8 cellular contexts compared by ENCODE assay signal in genomic region chr20:46683939-46684750, GRCh38. TPM values are rescaled to one million over a fixed set of nuclear protein-coding genes. Genes with fewer than 3 reads are reported as not detected.
DNase-seq lines count a peak whose midpoint lies in the region; ATAC-seq and TF ChIP-seq lines count a peak whose summit lies in the region.

No MANE protein-coding gene starts in this region.

- CTCF ChIA-PET in RWPE1 (lab: Yijun Ruan, JAX) = no interaction called here

- no peaks in the 10 kb centered on the region for H3K9me3 ChIP-seq in ovary

- peak overlapping the region; percentile 34 for H3K4me3 ChIP-seq in ovary

- intact Hi-C loops in ovary (cut with DNase I) = loop anchor here in 2 of 4 donors (5.0 kb wide), 2 partner anchors 122 to 127 kb away; no protein-coding TSS in a partner anchor

- no peak for TF ChIP-seq POLR2A in ovary (IDR thresholded peaks at IDR 0.05)

- H3K36me3 ChIP-seq in ovary = no peaks in the 10 kb centered on the region

- H3K27ac ChIP-seq in RWPE1 (peak overlapping the region; percentile 81), ovary (peak overlapping the region in 1 of 2 donors; percentile 39)

- no peak for TF ChIP-seq EP300 in ovary (IDR thresholded peaks at IDR 0.05)

- POLR2A ChIA-PET in RWPE1 (lab: Yijun Ruan, JAX; ENCODE audit: low non-redundant PET) = no interaction called here

- DNase-seq in DMS 273 treated with DMSO at 0.1 percent for 48 hours (lab: John Stamatoyannopoulos, UW) (peak; percentile 66), RWPE1 (ENCODE audit: low spot score) (peak; percentile 96), fibroblast of the conjunctiva (ENCODE audit: low read depth) (peak; percentile 65), ovary (peak; percentile 53 to 67 (median 65)), activated gamma-delta T cell treated with Interleukin-2 at 50 U/mL for 16 hours (no peak), SW 1271 (lab: John Stamatoyannopoulos, UW) (no peak)

- WGBS in ovary, 3 donors = 4 to 15% (median 9%) methylated on average over 23 of the region's 23 CpGs

- TF ChIP-seq CTCF in RWPE1 (conservative IDR thresholded peaks at IDR 0.05; ENCODE audit: low read depth) = no peak
- no peak for TF ChIP-seq CTCF in ovary (IDR thresholded peaks at IDR 0.05)

- ATAC-seq in HG02759 (IDR thresholded peaks at IDR 0.05; ENCODE audit: unreplicated experiment) (no peak), GM21529 (IDR thresholded peaks at IDR 0.05; ENCODE audit: unreplicated experiment) (no peak)

- peaks cover 11% of the 10 kb centered on the region for H3K4me1 ChIP-seq in ovary (ENCODE audit: insufficient read depth)

- no peaks in the 10 kb centered on the region for H3K27me3 ChIP-seq in ovary

RNA-seq across cellular contexts. Expression of gene TP53RK, which starts 5.1 kb away (rescaled TPM):
- 10 to 100 TPM; 11.3 to 17.3 (median 13.4) TPM for total RNA-seq in ovary
- polyA plus RNA-seq in ovary = 10 to 100 TPM in 1 of 2 donors, 1 to 10 TPM in 1; 7.7 to 17.5 TPM

RNA-seq across cellular contexts. Expression of gene SLC2A10, which starts 25.3 kb away (rescaled TPM):
- 10 to 100 TPM in 5 of 7 donors, 1 to 10 TPM in 2; 7.3 to 27.7 (median 15.1) TPM for total RNA-seq in ovary
- polyA plus RNA-seq in ovary = 10 to 100 TPM; 11.0 to 18.4 TPM

RNA-seq across cellular contexts. Expression of gene SLC13A3, which starts 32.9 kb away (rescaled TPM):
- total RNA-seq in ovary = 1 to 10 TPM in 6 of 7 donors, under 1 TPM in 1; 0.36 to 6.1 (median 4.6) TPM
- 1 to 10 TPM; 1.3 to 7.1 TPM for polyA plus RNA-seq in ovary

Comparison
In these comparisons a context has a peak if more than half of its experiments do, and no peak if none do; other contexts are left out.
1. DNase-seq: peak in DMS 273 treated with DMSO at 0.1 percent for 48 hours (single experiment), RWPE1 (single experiment), fibroblast of the conjunctiva (single experiment) and ovary (5 of 5); none in activated gamma-delta T cell treated with Interleukin-2 at 50 U/mL for 16 hours (single experiment) and SW 1271 (0 of 2).